Comparison of ENCODE assay signal across 9 cellular contexts in the genomic region with DNA sequence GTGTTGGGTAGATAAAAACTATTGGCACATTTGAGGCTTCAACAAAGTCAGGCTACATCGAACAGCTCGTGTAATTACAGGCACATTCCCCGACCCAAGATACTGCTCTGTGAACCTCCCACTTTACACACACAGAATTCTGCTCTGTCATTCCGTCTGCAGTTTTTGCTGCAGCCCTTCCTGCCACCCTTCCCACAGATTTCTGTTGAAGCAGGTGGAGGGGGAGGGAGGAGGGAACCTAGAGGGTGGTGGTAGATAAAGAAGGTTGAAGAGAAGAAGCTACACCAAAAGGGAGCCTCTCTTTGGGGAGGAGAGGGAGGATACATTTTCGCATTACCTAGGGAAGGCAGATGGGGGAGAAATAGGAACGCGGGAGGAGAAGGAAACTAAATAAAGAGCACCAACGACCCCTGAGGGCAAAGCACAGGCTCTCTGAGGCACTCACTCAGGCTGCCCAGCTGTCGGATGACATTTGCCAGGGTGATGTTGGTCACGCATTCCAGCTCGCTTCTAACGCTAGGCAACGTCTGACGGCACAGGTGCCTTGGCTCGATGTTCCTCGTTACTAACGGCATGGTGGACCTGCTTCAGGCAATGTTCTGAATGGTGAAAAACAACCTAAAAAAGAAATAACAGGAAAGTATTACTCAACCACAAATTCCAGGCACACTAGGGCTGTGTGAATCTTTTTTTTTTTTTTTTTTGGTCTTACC. TPM values are rescaled to one million over a fixed set of nuclear protein-coding genes. Genes with fewer than 3 reads are reported as not detected.
DNase-seq lines count a peak whose midpoint lies in the region; ATAC-seq and TF ChIP-seq lines count a peak whose summit lies in the region.
"Had no signal": no experiment of that assay in that cellular context is flagged by ENCODE, and none has a peak within 500 bp of the region (broad histone marks: within the 10 kb centered on the region; RNA-seq: fewer than 3 reads in every experiment).

No MANE protein-coding gene starts in this region.

- no peak for ATAC-seq in SK-N-SH treated with all-trans-retinoic acid at 6 μM for 48 hours
- ATAC-seq in activated T-cell treated with anti-CD3 and anti-CD28 coated beads, Interleukin-2, amount 50 U/mL, for 72 hours (replicated peaks in 1 of 2) = peak; percentile 66 to 67
- peak; percentile 73 to 74 for ATAC-seq in left cardiac atrium
- ATAC-seq in sciatic nerve = peak; percentile 57
- ATAC-seq in HG02610 (IDR thresholded peaks at IDR 0.05; ENCODE audit: unreplicated experiment) = no peak
- no peak for ATAC-seq in GM21723 (IDR thresholded peaks at IDR 0.05; ENCODE audit: unreplicated experiment)
- no peak for ATAC-seq in HG03571 (IDR thresholded peaks at IDR 0.05; ENCODE audit: unreplicated experiment)

- H3K4me3 Mint-ChIP-seq in activated T-cell treated with anti-CD3 and anti-CD28 coated beads, Interleukin-2, amount 50 U/mL, for 72 hours = peak overlapping the region; percentile 90

- peak overlapping the region; percentile 93 for H3K27ac Mint-ChIP-seq in activated T-cell treated with anti-CD3 and anti-CD28 coated beads, Interleukin-2, amount 50 U/mL, for 72 hours

- no peak overlapping the region for H2AFZ ChIP-seq in SK-N-SH (ENCODE audit: low read depth)

- no peak; a peak in 1 of 4 replicates for TF ChIP-seq EP300 in SK-N-SH (IDR thresholded peaks at IDR 0.05; ENCODE audit: borderline replicate concordance in 1 of 2, low read depth in 1 of 2, low read length in 1 of 2)

- intact Hi-C loops in left cardiac atrium (cut with DNase I) (no loop called here), sciatic nerve (cut with DNase I) (no loop called here)

- H4K20me1 ChIP-seq in SK-N-SH (ENCODE audit: insufficient read depth) = peaks cover 28% of the 10 kb centered on the region

- H3K27me3 Mint-ChIP-seq in activated T-cell treated with anti-CD3 and anti-CD28 coated beads, Interleukin-2, amount 50 U/mL, for 72 hours (ENCODE audit: low read depth) = no peaks in the 10 kb centered on the region

- H3K9ac ChIP-seq in SK-N-SH = no peak overlapping the region

- CTCF ChIA-PET in SK-N-SH (lab: Yijun Ruan, JAX) = interaction anchor here (0.7 to 3.3 kb wide), 18 partner anchors 12 to 298 kb away, joined by 3 to 19 read pairs (median 3); partner anchors contain the start of gene FAM76A

- peak; percentile 55 for TF ChIP-seq RAD21 in SK-N-SH (IDR thresholded peaks at IDR 0.05; ENCODE audit: low read length)

- no peaks in the 10 kb centered on the region for H3K9me3 ChIP-seq in SK-N-SH
- H3K9me3 ChIP-seq: SJSA1 had no signal

- H3K4me2 ChIP-seq in SK-N-SH = no peak overlapping the region

- H3K9me2 ChIP-seq in SK-N-SH = no peaks in the 10 kb centered on the region

- H3K4me1 ChIP-seq in SK-N-SH (ENCODE audit: control insufficient read depth in 1 of 2, insufficient read depth in 2 of 2, low read depth in 1 of 2, low read length in 1 of 2) = peaks cover 0 to 15% of the 10 kb centered on the region in 2 experiments; a peak in 3 of 4 replicates
- H3K4me1 ChIP-seq: SJSA1 had no signal

- peaks cover 11 to 21% of the 10 kb centered on the region in 2 experiments for H3K36me3 ChIP-seq in SK-N-SH (replicated peaks in 1 of 2; ENCODE audit: control insufficient read depth in 1 of 2, insufficient read depth in 2 of 2, low read length in 1 of 2)

- peak; percentile 60 for DNase-seq in SK-N-SH
- DNase-seq in activated T-cell treated with anti-CD3 and anti-CD28 coated beads, Interleukin-2, amount 50 U/mL, for 72 hours = no peak
- peak; percentile 48 for DNase-seq in left cardiac atrium
- no peak for DNase-seq in sciatic nerve (ENCODE audit: low spot score)

- POLR2A ChIA-PET in SK-N-SH (lab: Yijun Ruan, JAX) = interaction anchor here (0.7 kb wide), 1 partner anchor 19 kb away, joined by 5 read pairs; no protein-coding TSS in a partner anchor

- no peaks in the 10 kb centered on the region for H3K9me3 Mint-ChIP-seq in activated T-cell treated with anti-CD3 and anti-CD28 coated beads, Interleukin-2, amount 50 U/mL, for 72 hours

- H3K36me3 Mint-ChIP-seq in activated T-cell treated with anti-CD3 and anti-CD28 coated beads, Interleukin-2, amount 50 U/mL, for 72 hours (ENCODE audit: insufficient read depth in 2 of 2) = peaks cover 0 to 8% of the 10 kb centered on the region in 2 donors

- H3K4me1 Mint-ChIP-seq in activated T-cell treated with anti-CD3 and anti-CD28 coated beads, Interleukin-2, amount 50 U/mL, for 72 hours (ENCODE audit: low read depth) = peaks cover 71% of the 10 kb centered on the region

- no peaks in the 10 kb centered on the region for H3K27me3 ChIP-seq in SK-N-SH (ENCODE audit: insufficient read depth)
- H3K27me3 ChIP-seq: SJSA1 had no signal

- peaks cover 3% of the 10 kb centered on the region for H3F3A ChIP-seq in SK-N-SH (replicated peaks; ENCODE audit: insufficient read depth)

- WGBS in SK-N-SH (ENCODE audit: low lambda C conversion rate) = 78% methylated on average over 17 of the region's 17 CpGs

- H3K79me2 ChIP-seq in SK-N-SH (ENCODE audit: insufficient read depth) = peaks cover 76% of the 10 kb centered on the region

- peak overlapping the region in 1 of 2 experiments; percentile 55; a peak in 2 of 4 replicates for H3K27ac ChIP-seq in SK-N-SH (ENCODE audit: low read depth in 2 of 2, low read length in 1 of 2)
- H3K27ac ChIP-seq: SJSA1 had no signal

- no peak overlapping the region for H3K4me3 ChIP-seq in SK-N-SH (ENCODE audit: low read depth in 2 of 2, low read length in 1 of 2)
- H3K4me3 ChIP-seq: SJSA1 had no signal

- no peak for TF ChIP-seq CTCF in SK-N-SH (IDR thresholded peaks at IDR 0.05)

TF ChIP-seq in SK-N-SH, 30 proteins besides CTCF, POLR2A, EP300 and RAD21 (continues in another document):
- 0 out of 2 replicates have a peak, but pooled peaks have one; percentile 14 for TF ChIP-seq RFX5 (IDR thresholded peaks at IDR 0.05; ENCODE audit: low read length)
- no peak for TF ChIP-seq CHD2 (IDR thresholded peaks at IDR 0.05; ENCODE audit: low read length, partially characterized antibody)

TF ChIP-seq in SK-N-SH treated with all-trans-retinoic acid at 6 μM for 48 hours, 23 proteins besides CTCF, POLR2A, EP300 and RAD21 (continues in another document):
- TF ChIP-seq GLIS3 (CRISPR knock-in tag; IDR thresholded peaks at IDR 0.05) = no peak
- TF ChIP-seq ZNF8 (CRISPR knock-in tag; IDR thresholded peaks at IDR 0.05) = no peak
- TF ChIP-seq RARB (CRISPR knock-in tag; IDR thresholded peaks at IDR 0.05) = no peak
- TF ChIP-seq ZNF70 (CRISPR knock-in tag; IDR thresholded peaks at IDR 0.05) = no peak
- TF ChIP-seq TCF4 (CRISPR knock-in tag; IDR thresholded peaks at IDR 0.05; ENCODE audit: borderline replicate concordance) = no peak
- no peak for TF ChIP-seq TOX (CRISPR knock-in tag; IDR thresholded peaks at IDR 0.05; ENCODE audit: borderline replicate concordance)
- no peak for TF ChIP-seq PPARA (CRISPR knock-in tag; IDR thresholded peaks at IDR 0.05; ENCODE audit: borderline replicate concordance)
- TF ChIP-seq, protein P1, sequence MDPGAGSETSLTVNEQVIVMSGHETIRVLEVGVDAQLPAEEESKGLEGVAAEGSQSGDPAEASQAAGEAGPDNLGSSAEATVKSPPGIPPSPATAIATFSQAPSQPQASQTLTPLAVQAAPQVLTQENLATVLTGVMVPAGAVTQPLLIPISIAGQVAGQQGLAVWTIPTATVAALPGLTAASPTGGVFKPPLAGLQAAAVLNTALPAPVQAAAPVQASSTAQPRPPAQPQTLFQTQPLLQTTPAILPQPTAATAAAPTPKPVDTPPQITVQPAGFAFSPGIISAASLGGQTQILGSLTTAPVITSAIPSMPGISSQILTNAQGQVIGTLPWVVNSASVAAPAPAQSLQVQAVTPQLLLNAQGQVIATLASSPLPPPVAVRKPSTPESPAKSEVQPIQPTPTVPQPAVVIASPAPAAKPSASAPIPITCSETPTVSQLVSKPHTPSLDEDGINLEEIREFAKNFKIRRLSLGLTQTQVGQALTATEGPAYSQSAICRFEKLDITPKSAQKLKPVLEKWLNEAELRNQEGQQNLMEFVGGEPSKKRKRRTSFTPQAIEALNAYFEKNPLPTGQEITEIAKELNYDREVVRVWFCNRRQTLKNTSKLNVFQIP (CRISPR knock-in tag; IDR thresholded peaks at IDR 0.05; ENCODE audit: borderline replicate concordance, low read depth) = no peak
- no peak for TF ChIP-seq SNAI2 (CRISPR knock-in tag; IDR thresholded peaks at IDR 0.05)
- no peak for TF ChIP-seq CSDC2 (CRISPR knock-in tag; IDR thresholded peaks at IDR 0.05)

RNA-seq across cellular contexts. Expression of gene GPR3, which starts 36.0 kb away (rescaled TPM):
- 5.8 and 6.0 TPM in 2 replicates for polyA plus RNA-seq in SK-N-SH (2012; rRNA removed)
- 2.4 and 3.7 TPM in 2 replicates for polyA plus RNA-seq in SK-N-SH (2012; cell fraction: cytosol; rRNA removed)
- 2.9 and 3.2 TPM in 2 replicates for polyA plus RNA-seq in SK-N-SH (2012; cell fraction: nucleus; rRNA removed)
- total RNA-seq in activated T-cell treated with anti-CD3 and anti-CD28 coated beads, Interleukin-2, amount 50 U/mL, for 72 hours = under 1 TPM; 0.81 to 0.91 TPM
- total RNA-seq in left cardiac atrium = 10 to 100 TPM in 1 of 2 donors, 1 to 10 TPM in 1; 1.7 to 12.4 TPM
- 0.71 TPM for total RNA-seq in sciatic nerve

RNA-seq across cellular contexts. Expression of gene CD164L2, which starts 45.3 kb away (rescaled TPM):
- 0.05 TPM in 2 replicates for polyA plus RNA-seq in SK-N-SH (2012; rRNA removed)
- 0.03 and 0.05 TPM in 2 replicates for polyA plus RNA-seq in SK-N-SH (2012; cell fraction: cytosol; rRNA removed)
- 0.48 and 0.55 TPM in 2 replicates for polyA plus RNA-seq in SK-N-SH (2012; cell fraction: nucleus; rRNA removed)
- not detected for total RNA-seq in activated T-cell treated with anti-CD3 and anti-CD28 coated beads, Interleukin-2, amount 50 U/mL, for 72 hours
- total RNA-seq in left cardiac atrium = not detected
- total RNA-seq in sciatic nerve = not detected
- total RNA-seq: SJSA1 had no signal

RNA-seq across cellular contexts. Expression of gene FCN3, which starts 53.8 kb away (rescaled TPM):
- not detected in 2 replicates for polyA plus RNA-seq in SK-N-SH (2012; rRNA removed)
- polyA plus RNA-seq in SK-N-SH (2012; cell fraction: cytosol; rRNA removed) = not detected in 2 replicates
- not detected in 2 replicates for polyA plus RNA-seq in SK-N-SH (2012; cell fraction: nucleus; rRNA removed)
- not detected for total RNA-seq in activated T-cell treated with anti-CD3 and anti-CD28 coated beads, Interleukin-2, amount 50 U/mL, for 72 hours
- total RNA-seq in left cardiac atrium (10 to 100 TPM; 14.2 to 24.5 TPM), sciatic nerve (1.2 TPM)
- total RNA-seq: SJSA1 had no signal

Comparison
In these comparisons a context has a peak if more than half of its experiments do, and no peak if none do; other contexts are left out.
1. DNase-seq: peak in SK-N-SH (single experiment) and left cardiac atrium (single experiment); none in activated T-cell treated with anti-CD3 and anti-CD28 coated beads, Interleukin-2, amount 50 U/mL, for 72 hours (0 of 2) and sciatic nerve (single experiment).
2. ATAC-seq: peak in activated T-cell treated with anti-CD3 and anti-CD28 coated beads, Interleukin-2, amount 50 U/mL, for 72 hours (2 of 2), left cardiac atrium (2 of 2) and sciatic nerve (single experiment); none in SK-N-SH treated with all-trans-retinoic acid at 6 μM for 48 hours (single experiment), HG02610 (single experiment), GM21723 (single experiment) and HG03571 (single experiment).